ENCODE assay signal across 32 cellular contexts in the genomic region with DNA sequence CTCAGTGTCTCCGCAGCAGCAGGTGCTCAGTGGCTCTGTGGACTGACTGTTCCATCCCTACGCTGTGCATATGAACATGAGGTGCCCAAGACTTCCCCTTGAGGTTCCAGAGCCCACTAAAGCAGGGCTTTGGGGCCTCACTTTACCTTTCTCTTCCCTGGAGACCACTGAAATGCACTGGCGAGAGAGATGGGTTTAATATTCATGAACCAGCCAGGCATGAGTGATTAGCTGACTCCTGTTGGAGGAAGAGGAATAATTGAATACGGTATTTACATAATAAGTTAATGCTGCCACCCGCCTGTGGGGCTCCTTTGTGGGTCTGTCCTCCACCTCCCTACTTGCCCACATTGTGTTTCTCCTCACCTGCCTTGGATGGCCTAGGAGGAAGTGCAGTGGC.
"Had no signal": no experiment of that assay in that cellular context is flagged by ENCODE, and none has a peak within 500 bp of the region (broad histone marks: within the 10 kb centered on the region; RNA-seq: fewer than 3 reads in every experiment).

No MANE protein-coding gene starts in this region.

- H3K9me3 ChIP-seq: ascending aorta, esophagus muscularis mucosa, gastrocnemius medialis, heart left ventricle had no signal

- DNase-seq: activated B cell treated with CpG ODN at 0.5 μM for 24 hours; activated CD4-positive, alpha-beta memory T cell treated with anti-CD3 and anti-CD28 coated beads for 36 hours; activated CD4-positive, alpha-beta T cell treated with anti-CD3 and anti-CD28 coated beads for 48 hours; activated CD8-positive, alpha-beta memory T cell treated with anti-CD3 and anti-CD28 coated beads, Interleukin-2, amount 10 ng/mL, durations not matched to agents 7 days and 5 days; activated CD8-positive, alpha-beta memory T cell treated with anti-CD3 and anti-CD28 coated beads, Interleukin-2, amount 50 U/mL, for 4 hours; activated CD8-positive, alpha-beta T cell treated with anti-CD3 and anti-CD28 coated beads, Interleukin-2, amount 10 ng/mL, durations not matched to agents 7 days and 5 days; activated gamma-delta T cell; activated naive CD4-positive, alpha-beta T cell; activated naive CD4-positive, alpha-beta T cell treated with anti-CD3 and anti-CD28 coated beads, Interleukin-2, amount 10 ng/mL, durations not matched to agents 7 days and 5 days; activated naive CD8-positive, alpha-beta T cell treated with anti-CD3 and anti-CD28 coated beads, Interleukin-2, amount 10 ng/mL, durations not matched to agents 7 days and 5 days; activated T-cell treated with anti-CD3 and anti-CD28 coated beads, Interleukin-2, amount 50 U/mL, for 1 hour; activated T-cell treated with anti-CD3 and anti-CD28 coated beads, Interleukin-2, amount 50 U/mL, for 48 hours; brain microvascular endothelial cell; dorsolateral prefrontal cortex; effector memory CD4-positive, alpha-beta T cell; endodermal cell; foreskin keratinocyte; gastrocnemius medialis; glutamatergic neuron; heart left ventricle; T-helper 17 cell; T1000; WERI-Rb-1 had no signal

- H3K4me3 Mint-ChIP-seq: activated B cell treated with CpG ODN at 0.5 μM for 24 hours; activated CD4-positive, alpha-beta memory T cell treated with anti-CD3 and anti-CD28 coated beads for 36 hours; activated CD8-positive, alpha-beta memory T cell treated with anti-CD3 and anti-CD28 coated beads, Interleukin-2, amount 10 ng/mL, durations not matched to agents 7 days and 5 days; activated CD8-positive, alpha-beta T cell treated with anti-CD3 and anti-CD28 coated beads, Interleukin-2, amount 10 ng/mL, durations not matched to agents 7 days and 5 days; activated naive CD4-positive, alpha-beta T cell treated with anti-CD3 and anti-CD28 coated beads, Interleukin-2, amount 10 ng/mL, durations not matched to agents 7 days and 5 days; activated naive CD8-positive, alpha-beta T cell treated with anti-CD3 and anti-CD28 coated beads, Interleukin-2, amount 10 ng/mL, durations not matched to agents 7 days and 5 days; activated T-helper 1 cell treated with anti-CD3 and anti-CD28 coated beads, Interleukin-12 subunit alpha, Interleukin-12 subunit beta, Interleukin-2, Interleukin-4 antibody, amounts not matched to agents 30 ng/mL and 10 ng/mL and 1 ng/mL, durations not matched to agents 14 hours and 24 hours and 36 hours; central memory CD8-positive, alpha-beta T cell; dendritic cell treated with granulocyte-macrophage colony-stimulating factor and Interleukin-4, amounts not matched to agents 40 ng/mL and 50 ng/mL, for 4 days; endodermal cell; T-helper 17 cell; T-helper 2 cell treated with Interferon-gamma antibody and Interleukin-4, amounts not matched to agents 5 μg/mL and 100 μg/mL, for 36 hours had no signal

- H3K9me3 Mint-ChIP-seq: activated B cell treated with CpG ODN at 0.5 μM for 24 hours; activated CD4-positive, alpha-beta memory T cell treated with anti-CD3 and anti-CD28 coated beads for 36 hours; activated naive CD4-positive, alpha-beta T cell treated with anti-CD3 and anti-CD28 coated beads, Interleukin-2, amount 10 ng/mL, durations not matched to agents 7 days and 5 days; activated naive CD4-positive, alpha-beta T cell treated with anti-CD3 and anti-CD28 coated beads, Interleukin-2, amount 50 U/mL, for 72 hours; activated naive CD8-positive, alpha-beta T cell treated with anti-CD3 and anti-CD28 coated beads, Interleukin-2, amount 10 ng/mL, durations not matched to agents 7 days and 5 days; activated T-helper 1 cell treated with anti-CD3 and anti-CD28 coated beads, Interleukin-12 subunit alpha, Interleukin-12 subunit beta, Interleukin-2, Interleukin-4 antibody, amounts not matched to agents 30 ng/mL and 10 ng/mL and 1 ng/mL, durations not matched to agents 14 hours and 24 hours and 36 hours; central memory CD8-positive, alpha-beta T cell; dendritic cell treated with granulocyte-macrophage colony-stimulating factor and Interleukin-4, amounts not matched to agents 40 ng/mL and 50 ng/mL, for 4 days; endodermal cell; T-helper 2 cell treated with Interferon-gamma antibody and Interleukin-4, amounts not matched to agents 5 μg/mL and 100 μg/mL, for 36 hours had no signal

- H3K36me3 ChIP-seq: ascending aorta, brain microvascular endothelial cell, esophagus muscularis mucosa, gastrocnemius medialis, heart left ventricle, WERI-Rb-1 had no signal

- H3K36me3 Mint-ChIP-seq: activated CD4-positive, alpha-beta memory T cell treated with anti-CD3 and anti-CD28 coated beads for 36 hours; activated CD8-positive, alpha-beta memory T cell treated with anti-CD3 and anti-CD28 coated beads, Interleukin-2, amount 10 ng/mL, durations not matched to agents 7 days and 5 days; activated naive CD4-positive, alpha-beta T cell treated with anti-CD3 and anti-CD28 coated beads, Interleukin-2, amount 10 ng/mL, durations not matched to agents 7 days and 5 days; activated naive CD4-positive, alpha-beta T cell treated with anti-CD3 and anti-CD28 coated beads, Interleukin-2, amount 50 U/mL, for 72 hours; activated naive CD8-positive, alpha-beta T cell treated with anti-CD3 and anti-CD28 coated beads, Interleukin-2, amount 10 ng/mL, durations not matched to agents 7 days and 5 days had no signal

- H3K27ac Mint-ChIP-seq: activated B cell treated with CpG ODN at 0.5 μM for 24 hours; activated CD4-positive, alpha-beta memory T cell treated with anti-CD3 and anti-CD28 coated beads for 36 hours; activated CD8-positive, alpha-beta memory T cell treated with anti-CD3 and anti-CD28 coated beads, Interleukin-2, amount 10 ng/mL, durations not matched to agents 7 days and 5 days; activated CD8-positive, alpha-beta T cell treated with anti-CD3 and anti-CD28 coated beads, Interleukin-2, amount 10 ng/mL, durations not matched to agents 7 days and 5 days; activated naive CD4-positive, alpha-beta T cell treated with anti-CD3 and anti-CD28 coated beads, Interleukin-2, amount 10 ng/mL, durations not matched to agents 7 days and 5 days; activated naive CD4-positive, alpha-beta T cell treated with anti-CD3 and anti-CD28 coated beads, Interleukin-2, amount 50 U/mL, for 72 hours; activated naive CD8-positive, alpha-beta T cell treated with anti-CD3 and anti-CD28 coated beads, Interleukin-2, amount 10 ng/mL, durations not matched to agents 7 days and 5 days; activated T-helper 1 cell treated with anti-CD3 and anti-CD28 coated beads, Interleukin-12 subunit alpha, Interleukin-12 subunit beta, Interleukin-2, Interleukin-4 antibody, amounts not matched to agents 30 ng/mL and 10 ng/mL and 1 ng/mL, durations not matched to agents 14 hours and 24 hours and 36 hours; dendritic cell treated with granulocyte-macrophage colony-stimulating factor and Interleukin-4, amounts not matched to agents 40 ng/mL and 50 ng/mL, for 4 days; endodermal cell; T-helper 17 cell; T-helper 2 cell treated with Interferon-gamma antibody and Interleukin-4, amounts not matched to agents 5 μg/mL and 100 μg/mL, for 36 hours had no signal

- H3K27ac ChIP-seq: ascending aorta, brain microvascular endothelial cell, coronary artery, dorsolateral prefrontal cortex, esophagus muscularis mucosa, foreskin keratinocyte, gastrocnemius medialis, heart left ventricle, WERI-Rb-1 had no signal

- H3K4me3 ChIP-seq: ascending aorta, coronary artery, dorsolateral prefrontal cortex, esophagus muscularis mucosa, gastrocnemius medialis, heart left ventricle had no signal

- H3K27me3 Mint-ChIP-seq: activated CD4-positive, alpha-beta memory T cell treated with anti-CD3 and anti-CD28 coated beads for 36 hours; central memory CD8-positive, alpha-beta T cell had no signal

- H3K4me1 ChIP-seq: ascending aorta, esophagus muscularis mucosa, foreskin keratinocyte, gastrocnemius medialis, heart left ventricle had no signal

- H3K4me1 Mint-ChIP-seq: activated B cell treated with CpG ODN at 0.5 μM for 24 hours; activated CD8-positive, alpha-beta memory T cell treated with anti-CD3 and anti-CD28 coated beads, Interleukin-2, amount 10 ng/mL, durations not matched to agents 7 days and 5 days; activated naive CD4-positive, alpha-beta T cell treated with anti-CD3 and anti-CD28 coated beads, Interleukin-2, amount 10 ng/mL, durations not matched to agents 7 days and 5 days; central memory CD8-positive, alpha-beta T cell had no signal

- ATAC-seq: activated CD4-positive, CD25-positive, alpha-beta regulatory T cell treated with anti-CD3 and anti-CD28 coated beads, Interleukin-2, amount 50 U/mL, for 24 hours; activated CD8-positive, alpha-beta memory T cell treated with anti-CD3 and anti-CD28 coated beads, Interleukin-2, amount 10 ng/mL, durations not matched to agents 7 days and 5 days; activated CD8-positive, alpha-beta T cell treated with anti-CD3 and anti-CD28 coated beads, Interleukin-2, amount 10 ng/mL, durations not matched to agents 7 days and 5 days; activated naive CD4-positive, alpha-beta T cell treated with anti-CD3 and anti-CD28 coated beads, Interleukin-2, amount 50 U/mL, for 72 hours; foreskin keratinocyte; gastrocnemius medialis; heart left ventricle; T-helper 17 cell had no signal

- H3K27me3 ChIP-seq: ascending aorta, brain microvascular endothelial cell, gastrocnemius medialis had no signal
